Comparison of ENCODE assay signal across 8 cellular contexts in genomic region chr18:3595282-3596273, GRCh38.
DNase-seq lines count a peak whose midpoint lies in the region; ATAC-seq and TF ChIP-seq lines count a peak whose summit lies in the region.

No MANE protein-coding gene starts in this region.

- POLR2A ChIA-PET in CD4-positive, alpha-beta T cell (lab: Charles Lee) = interaction anchor here (0.6 to 5.6 kb wide), 18 partner anchors 10 to 349 kb away, joined by 3 to 185 read pairs (median 16); partner anchors contain the start of genes MYL12A, MYL12B and TGIF1

- H2AFZ ChIP-seq in parathyroid adenoma = peak overlapping the region; percentile 93

- peaks cover 39% of the 10 kb centered on the region for H3K36me3 Mint-ChIP-seq in CD4-positive, alpha-beta T cell (ENCODE audit: low read depth)
- H3K36me3 Mint-ChIP-seq in activated naive CD4-positive, alpha-beta T cell treated with anti-CD3 and anti-CD28 coated beads, Interleukin-2, amount 50 U/mL, for 24 hours = peaks cover 4% of the 10 kb centered on the region
- no peaks in the 10 kb centered on the region for H3K36me3 Mint-ChIP-seq in glutamatergic neuron (ENCODE audit: unreplicated experiment)

- H3K4me3 ChIP-seq in parathyroid adenoma (ENCODE audit: low read depth, low read length) = peak overlapping the region; percentile 56

- no peaks in the 10 kb centered on the region for H3K27me3 Mint-ChIP-seq in CD4-positive, alpha-beta T cell
- no peaks in the 10 kb centered on the region for H3K27me3 Mint-ChIP-seq in activated naive CD4-positive, alpha-beta T cell treated with anti-CD3 and anti-CD28 coated beads, Interleukin-2, amount 50 U/mL, for 24 hours
- peaks cover 7% of the 10 kb centered on the region for H3K27me3 Mint-ChIP-seq in glutamatergic neuron (ENCODE audit: unreplicated experiment)

- H3K4me3 Mint-ChIP-seq in CD4-positive, alpha-beta T cell = peak overlapping the region; percentile 94
- peak overlapping the region; percentile 92 for H3K4me3 Mint-ChIP-seq in activated naive CD4-positive, alpha-beta T cell treated with anti-CD3 and anti-CD28 coated beads, Interleukin-2, amount 50 U/mL, for 24 hours
- peak overlapping the region; percentile 63 for H3K4me3 Mint-ChIP-seq in glutamatergic neuron (ENCODE audit: unreplicated experiment)

- H3K27me3 ChIP-seq in CD4-positive, alpha-beta T cell (ENCODE audit: control insufficient read depth, insufficient read depth, low read length) = no peaks in the 10 kb centered on the region
- H3K27me3 ChIP-seq in parathyroid adenoma (ENCODE audit: control insufficient read depth, insufficient read depth, low read length) = no peaks in the 10 kb centered on the region

- H3K4me2 ChIP-seq in parathyroid adenoma (ENCODE audit: low read length) = peak overlapping the region; percentile 78

- no peaks in the 10 kb centered on the region for H3K36me3 ChIP-seq in parathyroid adenoma (ENCODE audit: control insufficient read depth, insufficient read depth, low read length)

- no peaks in the 10 kb centered on the region for H3K9me3 ChIP-seq in CD4-positive, alpha-beta T cell (ENCODE audit: control insufficient read depth, low read length)
- no peaks in the 10 kb centered on the region for H3K9me3 ChIP-seq in parathyroid adenoma (ENCODE audit: control insufficient read depth, low read length)

- H3K9ac ChIP-seq in parathyroid adenoma = peak overlapping the region; percentile 29

- no peaks in the 10 kb centered on the region for H3K79me2 ChIP-seq in parathyroid adenoma

- CTCF ChIA-PET in CD4-positive, alpha-beta T cell (lab: Charles Lee) = interaction anchor here (0.8 to 3.0 kb wide), 11 partner anchors 8 to 334 kb away, joined by 3 to 51 read pairs (median 12); partner anchors contain the start of genes MYL12B and TGIF1

- ATAC-seq in CD4-positive, alpha-beta T cell (ENCODE audit: poor library complexity) = no peak
- ATAC-seq in GM19043 (IDR thresholded peaks at IDR 0.05; ENCODE audit: low read depth, unreplicated experiment) (peak; percentile 49), HG03439 (IDR thresholded peaks at IDR 0.05; ENCODE audit: unreplicated experiment) (peak; percentile 42)

- H3K27ac ChIP-seq in CD4-positive, alpha-beta T cell (ENCODE audit: low read depth, low read length) = peak overlapping the region; percentile 89
- peak overlapping the region; percentile 96 for H3K27ac ChIP-seq in parathyroid adenoma

- TF ChIP-seq CTCF in CD4-positive, alpha-beta T cell (IDR thresholded peaks at IDR 0.05) = no peak
- TF ChIP-seq CTCF in glutamatergic neuron (IDR thresholded peaks at IDR 0.05; ENCODE audit: partially characterized antibody, unreplicated experiment) (no peak), parathyroid adenoma (IDR thresholded peaks at IDR 0.05) (no peak)

- H3K4me1 Mint-ChIP-seq in CD4-positive, alpha-beta T cell (ENCODE audit: low read depth) = peaks cover 59% of the 10 kb centered on the region
- peaks cover 62% of the 10 kb centered on the region for H3K4me1 Mint-ChIP-seq in activated naive CD4-positive, alpha-beta T cell treated with anti-CD3 and anti-CD28 coated beads, Interleukin-2, amount 50 U/mL, for 24 hours
- H3K4me1 Mint-ChIP-seq in glutamatergic neuron (ENCODE audit: low read depth, unreplicated experiment) = peaks cover 16% of the 10 kb centered on the region

- H3K9me3 Mint-ChIP-seq in CD4-positive, alpha-beta T cell = no peaks in the 10 kb centered on the region
- no peaks in the 10 kb centered on the region for H3K9me3 Mint-ChIP-seq in activated naive CD4-positive, alpha-beta T cell treated with anti-CD3 and anti-CD28 coated beads, Interleukin-2, amount 50 U/mL, for 24 hours
- H3K9me3 Mint-ChIP-seq in glutamatergic neuron (ENCODE audit: unreplicated experiment) = peaks cover 7% of the 10 kb centered on the region

- H3K27ac Mint-ChIP-seq in CD4-positive, alpha-beta T cell = peak overlapping the region; percentile 100
- H3K27ac Mint-ChIP-seq in activated naive CD4-positive, alpha-beta T cell treated with anti-CD3 and anti-CD28 coated beads, Interleukin-2, amount 50 U/mL, for 24 hours = peak overlapping the region; percentile 98
- peak overlapping the region; percentile 73 for H3K27ac Mint-ChIP-seq in glutamatergic neuron (ENCODE audit: unreplicated experiment)

- peaks cover 34% of the 10 kb centered on the region for H3K4me1 ChIP-seq in parathyroid adenoma

- peak in 2 of 10 experiments; percentile 11 to 14 for DNase-seq in CD4-positive, alpha-beta T cell
- peak; percentile 40 to 71 for DNase-seq in NOMO-1 (lab: John Stamatoyannopoulos, UW; ENCODE audit: unreplicated experiment in 2 of 2)
- no peak for DNase-seq in glutamatergic neuron
- no peak for DNase-seq in activated gamma-delta T cell treated with Interleukin-2 at 50 U/mL for 16 hours

- intact Hi-C loops in CD4-positive, alpha-beta T cell (cut with DNase I, micrococcal nuclease) = loop anchor here (2.0 to 10.0 kb wide), 4 partner anchors 67 to 631 kb away; no protein-coding TSS in a partner anchor

Comparison
In these comparisons a context has a peak if more than half of its experiments do, and no peak if none do; other contexts are left out.
1. DNase-seq: peak in NOMO-1 (2 of 2); none in glutamatergic neuron (single experiment) and activated gamma-delta T cell treated with Interleukin-2 at 50 U/mL for 16 hours (single experiment).
2. Peak in every context shown above with its lines, with median percentiles within 50 percentile points of each other: H3K27ac Mint-ChIP-seq and H3K4me3 Mint-ChIP-seq.